ENCODE assay signal across 31 cellular contexts in genomic region chr2:41999882-42000281, GRCh38. TPM values are rescaled to one million over a fixed set of nuclear protein-coding genes. Genes with fewer than 3 reads are reported as not detected.
"Had no signal": no experiment of that assay in that cellular context is flagged by ENCODE, and none has a peak within 500 bp of the region (broad histone marks: within the 10 kb centered on the region; RNA-seq: fewer than 3 reads in every experiment).

No MANE protein-coding gene starts in this region.

- H3K4me1 ChIP-seq: breast epithelium, foreskin keratinocyte, gastrocnemius medialis had no signal

- H3K27me3 Mint-ChIP-seq: dendritic cell treated with granulocyte-macrophage colony-stimulating factor and Interleukin-4, amounts not matched to agents 40 ng/mL and 50 ng/mL, for 4 days had no signal

- H3K27ac ChIP-seq: breast epithelium, cardiac muscle cell, dorsolateral prefrontal cortex, foreskin keratinocyte had no signal

- ATAC-seq: activated naive CD4-positive, alpha-beta T cell treated with anti-CD3 and anti-CD28 coated beads, Interleukin-2, amount 50 U/mL, for 72 hours; activated T-cell treated with anti-CD3 and anti-CD28 coated beads, Interleukin-2, amount 50 U/mL, for 72 hours; esophagus mucosa; foreskin keratinocyte; gastrocnemius medialis had no signal

- H3K27me3 ChIP-seq: ascending aorta, breast epithelium, cardiac muscle cell, dorsolateral prefrontal cortex, gastrocnemius medialis had no signal

- H3K36me3 ChIP-seq: ascending aorta, breast epithelium, cardiac muscle cell, gastrocnemius medialis had no signal

- H3K4me1 Mint-ChIP-seq: activated CD4-positive, alpha-beta memory T cell treated with anti-CD3 and anti-CD28 coated beads, Interleukin-2, amount 10 ng/mL, durations not matched to agents 7 days and 5 days; activated CD4-positive, alpha-beta T cell treated with anti-CD3 and anti-CD28 coated beads, Interleukin-2, amount 10 ng/mL, durations not matched to agents 7 days and 5 days; activated naive CD4-positive, alpha-beta T cell treated with anti-CD3 and anti-CD28 coated beads, Interleukin-2, amount 10 ng/mL, durations not matched to agents 7 days and 5 days; activated naive CD8-positive, alpha-beta T cell treated with anti-CD3 and anti-CD28 coated beads, Interleukin-2, amount 10 ng/mL, durations not matched to agents 7 days and 5 days; central memory CD8-positive, alpha-beta T cell had no signal

- H3K27ac Mint-ChIP-seq: activated CD4-positive, alpha-beta memory T cell treated with anti-CD3 and anti-CD28 coated beads, Interleukin-2, amount 10 ng/mL, durations not matched to agents 7 days and 5 days; activated CD4-positive, alpha-beta T cell treated with anti-CD3 and anti-CD28 coated beads, Interleukin-2, amount 10 ng/mL, durations not matched to agents 7 days and 5 days; activated naive CD4-positive, alpha-beta T cell treated with anti-CD3 and anti-CD28 coated beads, Interleukin-2, amount 10 ng/mL, durations not matched to agents 7 days and 5 days; activated naive CD8-positive, alpha-beta T cell treated with anti-CD3 and anti-CD28 coated beads, Interleukin-2, amount 10 ng/mL, durations not matched to agents 7 days and 5 days; activated T-cell treated with anti-CD3 and anti-CD28 coated beads, Interleukin-2, amount 50 U/mL, for 24 hours; activated T-cell treated with anti-CD3 and anti-CD28 coated beads, Interleukin-2, amount 50 U/mL, for 72 hours; dendritic cell treated with granulocyte-macrophage colony-stimulating factor and Interleukin-4, amounts not matched to agents 40 ng/mL and 50 ng/mL, for 4 days; endodermal cell had no signal

- H3K4me3 ChIP-seq: ascending aorta, breast epithelium, cardiac muscle cell, coronary artery, dorsolateral prefrontal cortex, gastrocnemius medialis had no signal

- H3K4me3 Mint-ChIP-seq: activated CD4-positive, alpha-beta memory T cell treated with anti-CD3 and anti-CD28 coated beads, Interleukin-2, amount 10 ng/mL, durations not matched to agents 7 days and 5 days; activated CD4-positive, alpha-beta T cell treated with anti-CD3 and anti-CD28 coated beads, Interleukin-2, amount 10 ng/mL, durations not matched to agents 7 days and 5 days; activated naive CD4-positive, alpha-beta T cell treated with anti-CD3 and anti-CD28 coated beads, Interleukin-2, amount 10 ng/mL, durations not matched to agents 7 days and 5 days; activated naive CD8-positive, alpha-beta T cell treated with anti-CD3 and anti-CD28 coated beads, Interleukin-2, amount 10 ng/mL, durations not matched to agents 7 days and 5 days; activated T-cell treated with anti-CD3 and anti-CD28 coated beads, Interleukin-2, amount 50 U/mL, for 24 hours; activated T-cell treated with anti-CD3 and anti-CD28 coated beads, Interleukin-2, amount 50 U/mL, for 72 hours; brain; central memory CD8-positive, alpha-beta T cell; dendritic cell treated with granulocyte-macrophage colony-stimulating factor and Interleukin-4, amounts not matched to agents 40 ng/mL and 50 ng/mL, for 4 days; endodermal cell had no signal

- DNase-seq: activated CD4-positive, alpha-beta memory T cell treated with anti-CD3 and anti-CD28 coated beads, Interleukin-2, amount 10 ng/mL, durations not matched to agents 7 days and 5 days; activated CD4-positive, alpha-beta T cell treated with anti-CD3 and anti-CD28 coated beads for 4 hours; activated CD4-positive, alpha-beta T cell treated with anti-CD3 and anti-CD28 coated beads, Interleukin-2, amount 10 ng/mL, durations not matched to agents 7 days and 5 days; activated CD4-positive, alpha-beta T cell treated with anti-CD3 and anti-CD28 coated beads, Interleukin-2, amount 50 U/mL, for 4 hours; activated CD4-positive, CD25-positive, alpha-beta regulatory T cell; activated CD4-positive, CD25-positive, alpha-beta regulatory T cell treated with anti-CD3 and anti-CD28 coated beads, Interleukin-2, amount 50 U/mL, for 72 hours; activated CD8-positive, alpha-beta memory T cell treated with anti-CD3 and anti-CD28 coated beads, Interleukin-2, amount 50 U/mL, for 48 hours; activated gamma-delta T cell; activated naive CD4-positive, alpha-beta T cell; activated naive CD4-positive, alpha-beta T cell treated with anti-CD3 and anti-CD28 coated beads, Interleukin-2, amount 10 ng/mL, durations not matched to agents 7 days and 5 days; activated naive CD8-positive, alpha-beta T cell treated with anti-CD3 and anti-CD28 coated beads, Interleukin-2, amount 10 ng/mL, durations not matched to agents 7 days and 5 days; activated T-cell treated with anti-CD3 and anti-CD28 coated beads for 4 hours; activated T-cell treated with anti-CD3 and anti-CD28 coated beads, Interleukin-2, amount 50 U/mL, for 24 hours; activated T-cell treated with anti-CD3 and anti-CD28 coated beads, Interleukin-2, amount 50 U/mL, for 72 hours; dorsolateral prefrontal cortex; effector memory CD4-positive, alpha-beta T cell; endodermal cell; foreskin keratinocyte; gastrocnemius medialis; glutamatergic neuron; T-helper 2 cell had no signal

- H3K36me3 Mint-ChIP-seq: activated naive CD4-positive, alpha-beta T cell treated with anti-CD3 and anti-CD28 coated beads, Interleukin-2, amount 10 ng/mL, durations not matched to agents 7 days and 5 days; brain had no signal

- H3K9me3 ChIP-seq: ascending aorta, breast epithelium, gastrocnemius medialis had no signal

RNA-seq across cellular contexts. Expression of gene PKDCC, which starts 47.9 kb away (rescaled TPM):
- total RNA-seq: activated CD4-positive, alpha-beta memory T cell treated with anti-CD3 and anti-CD28 coated beads, Interleukin-2, amount 10 ng/mL, durations not matched to agents 7 days and 5 days; activated CD4-positive, alpha-beta T cell treated with anti-CD3 and anti-CD28 coated beads, Interleukin-2, amount 10 ng/mL, durations not matched to agents 7 days and 5 days; activated naive CD4-positive, alpha-beta T cell treated with anti-CD3 and anti-CD28 coated beads, Interleukin-2, amount 50 U/mL, for 72 hours; activated naive CD8-positive, alpha-beta T cell treated with anti-CD3 and anti-CD28 coated beads, Interleukin-2, amount 10 ng/mL, durations not matched to agents 7 days and 5 days; activated T-cell treated with anti-CD3 and anti-CD28 coated beads, Interleukin-2, amount 50 U/mL, for 72 hours; foreskin keratinocyte; T-helper 1 cell treated with Interleukin-12 subunit alpha and Interleukin-12 subunit beta and Interleukin-4 antibody, amounts not matched to agents 30 ng/mL and 1 ng/mL, for 36 hours had no signal
